In the genomic region with DNA sequence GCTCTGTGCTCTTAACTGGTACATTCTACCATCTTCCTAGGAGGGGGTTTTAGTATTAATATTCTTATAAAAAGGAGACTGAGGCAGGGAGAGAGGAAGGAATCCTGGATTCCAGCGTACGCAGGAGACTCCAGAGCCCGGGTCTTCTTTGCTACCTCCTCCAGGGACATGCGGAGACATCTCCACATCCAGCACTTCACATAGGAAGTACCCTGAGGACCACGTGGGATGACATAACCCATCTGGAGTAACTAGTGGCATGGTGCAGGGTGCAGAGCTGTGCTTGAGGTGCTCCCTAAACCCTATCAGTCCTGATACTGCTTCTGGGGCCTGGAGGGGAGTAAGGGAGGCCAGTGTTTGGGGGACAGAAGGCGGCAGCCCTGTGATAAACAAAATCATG, we compare ENCODE assay signal across 13 cellular contexts.
"Had no signal": no experiment of that assay in that cellular context is flagged by ENCODE, and none has a peak within 500 bp of the region (broad histone marks: within the 10 kb centered on the region; RNA-seq: fewer than 3 reads in every experiment).

No MANE protein-coding gene starts in this region.

- DNase-seq: activated CD4-positive, alpha-beta memory T cell treated with anti-CD3 and anti-CD28 coated beads for 36 hours; activated CD4-positive, alpha-beta T cell treated with anti-CD3 and anti-CD28 coated beads for 1 hour; activated CD8-positive, alpha-beta memory T cell treated with anti-CD3 and anti-CD28 coated beads, Interleukin-2, amount 10 ng/mL, durations not matched to agents 7 days and 5 days; activated naive CD4-positive, alpha-beta T cell treated with anti-CD3 and anti-CD28 coated beads for 36 hours; activated T-cell treated with anti-CD3 and anti-CD28 coated beads, Interleukin-2, amount 50 U/mL, for 1 hour; colonic mucosa; immature natural killer cell; left colon; lower lobe of right lung; tibial artery had no signal

- H3K36me3 ChIP-seq: colonic mucosa, lower lobe of right lung, uterus had no signal

- H3K4me2 ChIP-seq: hepatocyte had no signal

- H3K27me3 ChIP-seq: colonic mucosa, hepatocyte, tibial artery, uterus had no signal

- H3K4me3 ChIP-seq: colonic mucosa, hepatocyte, lower lobe of right lung, tibial artery, uterus had no signal

- H2AFZ ChIP-seq: hepatocyte had no signal

- ATAC-seq: activated CD8-positive, alpha-beta memory T cell treated with anti-CD3 and anti-CD28 coated beads, Interleukin-2, amount 10 ng/mL, durations not matched to agents 7 days and 5 days; left colon; lower lobe of right lung; stimulated activated memory B cell treated with anti-CD40 and anti-IgM and Interleukin-4, amounts not matched to agents 10 μg/mL and 1 μg/mL and 100 μg/mL, for 72 hours had no signal

- H3K9me3 ChIP-seq: colonic mucosa, lower lobe of right lung, tibial artery, uterus had no signal

- H3K4me1 ChIP-seq: colonic mucosa, lower lobe of right lung, tibial artery, uterus had no signal

- H3K27ac ChIP-seq: colonic mucosa, hepatocyte, lower lobe of right lung, tibial artery, uterus had no signal
